31 cellular contexts compared by ENCODE assay signal in genomic region chr11:65809496-65809895, GRCh38. TPM values are rescaled to one million over a fixed set of nuclear protein-coding genes. Genes with fewer than 3 reads are reported as not detected.
"Had no signal": no experiment of that assay in that cellular context is flagged by ENCODE, and none has a peak within 500 bp of the region (broad histone marks: within the 10 kb centered on the region; RNA-seq: fewer than 3 reads in every experiment).

No MANE protein-coding gene starts in this region.

- H3K4me1 ChIP-seq: body of pancreas had no signal

- H3K9me3 ChIP-seq: adrenal gland, body of pancreas, breast epithelium had no signal

- H3K36me3 ChIP-seq: adrenal gland, brain microvascular endothelial cell, breast epithelium had no signal

- H3K27ac ChIP-seq: adrenal gland, body of pancreas, brain microvascular endothelial cell, breast epithelium, VCaP had no signal

- FAIRE-seq: astrocyte, TTC549 had no signal

- DNase-seq: activated B cell treated with CpG ODN at 0.5 μM for 24 hours; activated CD4-positive, alpha-beta memory T cell treated with anti-CD3 and anti-CD28 coated beads for 36 hours; activated CD4-positive, alpha-beta T cell treated with anti-CD3 and anti-CD28 coated beads for 4 hours; activated CD4-positive, alpha-beta T cell treated with anti-CD3 and anti-CD28 coated beads, Interleukin-2, amount 10 ng/mL, durations not matched to agents 24 days and 14 days; activated CD4-positive, alpha-beta T cell treated with anti-CD3 and anti-CD28 coated beads, Interleukin-2, amount 50 U/mL, for 1 hour; activated CD4-positive, alpha-beta T cell treated with anti-CD3 and anti-CD28 coated beads, Interleukin-2, amount 50 U/mL, for 4 hours; activated CD4-positive, CD25-positive, alpha-beta regulatory T cell treated with anti-CD3 and anti-CD28 coated beads, Interleukin-2, amount 50 U/mL, for 72 hours; activated CD8-positive, alpha-beta memory T cell treated with anti-CD3 and anti-CD28 coated beads, Interleukin-2, amount 50 U/mL, for 4 hours; activated CD8-positive, alpha-beta T cell treated with anti-CD3 and anti-CD28 coated beads for 36 hours; activated effector memory CD4-positive, alpha-beta T cell treated with anti-CD3 and anti-CD28 coated beads, Interleukin-2, amount 50 U/mL, for 16 hours; activated gamma-delta T cell treated with Interleukin-2 at 50 U/mL for 16 hours; activated naive CD4-positive, alpha-beta T cell; activated naive CD4-positive, alpha-beta T cell treated with anti-CD3 and anti-CD28 coated beads for 36 hours; activated naive CD4-positive, alpha-beta T cell treated with anti-CD3 and anti-CD28 coated beads, Interleukin-2, amount 50 U/mL, for 16 hours; activated naive CD8-positive, alpha-beta T cell treated with anti-CD3 and anti-CD28 coated beads for 36 hours; activated T-cell treated with anti-CD3 and anti-CD28 coated beads for 4 hours; activated T-cell treated with anti-CD3 and anti-CD28 coated beads, Interleukin-2, amount 50 U/mL, for 1 hour; activated T-cell treated with anti-CD3 and anti-CD28 coated beads, Interleukin-2, amount 50 U/mL, for 4 hours; activated T-cell treated with anti-CD3 and anti-CD28 coated beads, Interleukin-2, amount 50 U/mL, for 72 hours; adrenal gland; amniotic stem cell; brain microvascular endothelial cell; T-helper 9 cell had no signal

- H3K4me3 ChIP-seq: adrenal gland, body of pancreas, breast epithelium had no signal

RNA-seq across cellular contexts. Expression of gene OVOL1, which starts 22.6 kb away (rescaled TPM):
- total RNA-seq: activated CD4-positive, alpha-beta memory T cell treated with anti-CD3 and anti-CD28 coated beads for 36 hours; activated CD4-positive, alpha-beta T cell treated with anti-CD3 and anti-CD28 coated beads, Interleukin-2, amount 10 ng/mL, durations not matched to agents 24 days and 14 days; activated CD8-positive, alpha-beta memory T cell treated with anti-CD3 and anti-CD28 coated beads for 36 hours; activated naive CD4-positive, alpha-beta T cell treated with anti-CD3 and anti-CD28 coated beads for 36 hours; adrenal gland; aorta; cardiac septum had no signal
